ENCODE assay signal across 8 cellular contexts in genomic region chr3:16884748-16885587, GRCh38. TPM values are rescaled to one million over a fixed set of nuclear protein-coding genes. Genes with fewer than 3 reads are reported as not detected.
DNase-seq lines count a peak whose midpoint lies in the region; ATAC-seq and TF ChIP-seq lines count a peak whose summit lies in the region.

Gene PLCL2, plus strand, starts transcription at chr3:16884955. Its CDS starts 85 bp downstream, at chr3:16885040.

- H3K4me3 ChIP-seq in adipocyte (ENCODE audit: low read length) (peak within 1 kb of the TSS; percentile 96), right atrium auricular region (peak within 1 kb of the TSS; percentile 91 to 92), retinal pigment epithelial cell (ENCODE audit: low read length) (peak within 1 kb of the TSS; percentile 79)

- H3K9me3 ChIP-seq in adipocyte (ENCODE audit: control insufficient read depth, low read length), result no peaks in the 10 kb centered on the region
- no peaks in the 10 kb centered on the region for H3K9me3 ChIP-seq in right atrium auricular region

- peak; percentile 37 for ATAC-seq in GM19438 (IDR thresholded peaks at IDR 0.05; ENCODE audit: low read depth, unreplicated experiment)
- peak; percentile 31 for ATAC-seq in HG03521 (IDR thresholded peaks at IDR 0.05; ENCODE audit: unreplicated experiment)

- DNase-seq in CD1c-positive myeloid dendritic cell (ENCODE audit: extremely low spot score), result peak; percentile 80
- DNase-seq in T follicular helper cell (ENCODE audit: low read depth), result peak; percentile 69
- DNase-seq in adipocyte (ENCODE audit: low read depth), result peak; percentile 72
- DNase-seq in right atrium auricular region (ENCODE audit: low spot score), result no peak
- no peak for DNase-seq in retinal pigment epithelial cell (ENCODE audit: low read depth)
- DNase-seq in cortex of kidney (lab: John Stamatoyannopoulos, UW), result no peak

- H3K27ac ChIP-seq in right atrium auricular region, result peak within 1 kb of the TSS; percentile 96 to 97

- no peaks in the 10 kb centered on the region for H3K36me3 ChIP-seq in adipocyte (ENCODE audit: control insufficient read depth, insufficient read depth, low read length, severe bottlenecking)
- no peaks in the 10 kb centered on the region for H3K36me3 ChIP-seq in right atrium auricular region

- H3K27me3 ChIP-seq in adipocyte (replicated peaks; ENCODE audit: control insufficient read depth, insufficient read depth, low read length) (no peaks in the 10 kb centered on the region), right atrium auricular region (no peaks in the 10 kb centered on the region)

- H3K4me1 ChIP-seq in adipocyte (ENCODE audit: control insufficient read depth, insufficient read depth, low read length) (peaks cover 64% of the 10 kb centered on the region), right atrium auricular region (peaks cover 0 to 47% of the 10 kb centered on the region in 2 donors)

- peak within 1 kb of the TSS; percentile 89 for H3K9ac ChIP-seq in adipocyte (ENCODE audit: low read length)

- no peak for TF ChIP-seq CTCF in right atrium auricular region (IDR thresholded peaks at IDR 0.05)
- TF ChIP-seq CTCF in retinal pigment epithelial cell (conservative IDR thresholded peaks at IDR 0.05; ENCODE audit: low read depth, low read length), result peak; percentile 16

RNA-seq across cellular contexts. Expression of gene PLCL2, which starts in this region (rescaled TPM):
- 10 to 100 TPM; 32.4 to 35.2 TPM for total RNA-seq in right atrium auricular region

Comparison
In these comparisons a context has a peak if more than half of its experiments do, and no peak if none do; other contexts are left out.
1. DNase-seq: peak in CD1c-positive myeloid dendritic cell (single experiment), T follicular helper cell (single experiment) and adipocyte (single experiment); none in right atrium auricular region (single experiment), retinal pigment epithelial cell (single experiment) and cortex of kidney (single experiment).
2. Peak in every context shown above with its lines, with median percentiles within 50 percentile points of each other: H3K4me3 ChIP-seq.